ENCODE assay signal across 12 cellular contexts in genomic region chr3:133256787-133257483, GRCh38.
A peak's percentile ranks its signal among the peaks of the same experiment; 100 is the strongest.
DNase-seq lines count a peak whose midpoint lies in the region; ATAC-seq and TF ChIP-seq lines count a peak whose summit lies in the region.
"Had no signal": no experiment of that assay in that cellular context is flagged by ENCODE, and none has a peak within 500 bp of the region (broad histone marks: within the 10 kb centered on the region; RNA-seq: fewer than 3 reads in every experiment).

No MANE protein-coding gene starts in this region.

- peaks cover 10% of the 10 kb centered on the region for H3K27me3 Mint-ChIP-seq in CD4-positive, alpha-beta T cell

- no peaks in the 10 kb centered on the region for H3K9me3 Mint-ChIP-seq in CD4-positive, alpha-beta T cell

- ATAC-seq in GM18858 (IDR thresholded peaks at IDR 0.05; ENCODE audit: unreplicated experiment) (peak; percentile 72), GM21528 (IDR thresholded peaks at IDR 0.05; ENCODE audit: low FRiP score, unreplicated experiment) (peak; percentile 80), HG03432 (IDR thresholded peaks at IDR 0.05; ENCODE audit: unreplicated experiment) (peak; percentile 91), foreskin keratinocyte (peak; percentile 65)
- ATAC-seq in CD4-positive, alpha-beta T cell (ENCODE audit: poor library complexity) = no peak
- ATAC-seq: Panc1 had no signal

- H3K4me1 Mint-ChIP-seq in CD4-positive, alpha-beta T cell (ENCODE audit: low read depth) = no peaks in the 10 kb centered on the region

- H3K27ac ChIP-seq in foreskin keratinocyte = no peak overlapping the region
- no peak overlapping the region for H3K27ac ChIP-seq in CD4-positive, alpha-beta T cell (ENCODE audit: low read depth, low read length)
- H3K27ac ChIP-seq: uterus had no signal

- peaks cover 30% of the 10 kb centered on the region for H3K4me1 ChIP-seq in foreskin keratinocyte
- H3K4me1 ChIP-seq: uterus had no signal

- POLR2A ChIA-PET in CD4-positive, alpha-beta T cell (lab: Charles Lee) = no interaction called here

- TF ChIP-seq CTCF in foreskin keratinocyte (conservative IDR thresholded peaks at IDR 0.05) = no peak
- TF ChIP-seq CTCF in CD4-positive, alpha-beta T cell (IDR thresholded peaks at IDR 0.05) = no peak

- H3K4me3 Mint-ChIP-seq in CD4-positive, alpha-beta T cell = no peak overlapping the region

- no peaks in the 10 kb centered on the region for H3K36me3 Mint-ChIP-seq in CD4-positive, alpha-beta T cell (ENCODE audit: low read depth)

- peak; percentile 14 to 49 for DNase-seq in foreskin keratinocyte
- no peak for DNase-seq in stimulated activated CD4-positive, alpha-beta T cell treated with anti-CD3 and anti-CD28 coated beads, Interleukin-4, amount 100 ng/mL, for 24 hours
- no peak for DNase-seq in CD4-positive, alpha-beta T cell
- DNase-seq in NCI-H2196 treated with DMSO at 0.1 percent for 48 hours (lab: John Stamatoyannopoulos, UW; ENCODE audit: unreplicated experiment) = no peak
- no peak for DNase-seq in CD1c-positive myeloid dendritic cell (ENCODE audit: extremely low spot score)
- DNase-seq: glutamatergic neuron, NCI-H2029 treated with DMSO at 0.1 percent for 48 hours, uterus had no signal

- intact Hi-C loops in CD4-positive, alpha-beta T cell (cut with DNase I, micrococcal nuclease) = no loop called here

- H3K27me3 ChIP-seq in foreskin keratinocyte = peaks cover under 1% of the 10 kb centered on the region
- H3K27me3 ChIP-seq in CD4-positive, alpha-beta T cell (ENCODE audit: control insufficient read depth, insufficient read depth, low read length) = no peaks in the 10 kb centered on the region
- H3K27me3 ChIP-seq: uterus had no signal

- H3K27ac Mint-ChIP-seq in CD4-positive, alpha-beta T cell = no peak overlapping the region

- CTCF ChIA-PET in CD4-positive, alpha-beta T cell (lab: Charles Lee) = no interaction called here

- no peaks in the 10 kb centered on the region for H3K9me3 ChIP-seq in CD4-positive, alpha-beta T cell (ENCODE audit: control insufficient read depth, low read length)
- H3K9me3 ChIP-seq: uterus had no signal

Comparison
In these comparisons a context has a peak if more than half of its experiments do, and no peak if none do; other contexts are left out.
1. DNase-seq: peak in foreskin keratinocyte (2 of 2); none in stimulated activated CD4-positive, alpha-beta T cell treated with anti-CD3 and anti-CD28 coated beads, Interleukin-4, amount 100 ng/mL, for 24 hours (single experiment), CD4-positive, alpha-beta T cell (0 of 10), NCI-H2196 treated with DMSO at 0.1 percent for 48 hours (single experiment) and CD1c-positive myeloid dendritic cell (single experiment).